In the genomic region with DNA sequence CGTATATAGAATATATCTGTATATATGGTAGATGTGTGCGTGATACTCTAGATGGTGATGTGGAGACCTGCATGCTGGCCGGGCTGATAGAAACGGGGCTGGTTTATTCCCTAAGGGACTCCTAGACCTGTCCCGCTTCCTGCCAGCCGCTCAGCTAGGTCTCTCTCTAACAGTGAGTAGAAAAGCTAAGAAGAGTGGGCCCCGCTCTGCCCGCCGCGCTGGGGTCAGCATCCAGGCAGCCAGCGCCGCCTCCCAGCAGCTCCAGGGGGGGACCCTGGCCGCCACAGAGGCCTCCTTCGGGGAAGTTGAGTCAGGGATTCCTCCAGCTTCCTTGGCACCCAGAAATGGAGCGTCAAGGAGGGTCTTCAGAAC, we compare ENCODE assay signal across 9 cellular contexts. TPM values are rescaled to one million over a fixed set of nuclear protein-coding genes. Genes with fewer than 3 reads are reported as not detected.
A peak's percentile ranks its signal among the peaks of the same experiment; 100 is the strongest.
DNase-seq lines count a peak whose midpoint lies in the region; ATAC-seq, FAIRE-seq and TF ChIP-seq lines count a peak whose summit lies in the region.
"Had no signal": no experiment of that assay in that cellular context is flagged by ENCODE, and none has a peak within 500 bp of the region (broad histone marks: within the 10 kb centered on the region; RNA-seq: fewer than 3 reads in every experiment).

No MANE protein-coding gene starts in this region.

- no peaks in the 10 kb centered on the region for H3K27me3 ChIP-seq in CD8-positive, alpha-beta T cell (ENCODE audit: insufficient read depth, low read length)
- no peaks in the 10 kb centered on the region for H3K27me3 ChIP-seq in GM12878 (replicated peaks in 1 of 2; ENCODE audit: control insufficient read depth in 2 of 2, insufficient read depth in 2 of 2, low read length in 1 of 2)
- H3K27me3 ChIP-seq in naive thymus-derived CD4-positive, alpha-beta T cell (ENCODE audit: control insufficient read depth in 2 of 2, insufficient read depth in 2 of 2, low read length in 2 of 2) = no peaks in the 10 kb centered on the region

- peak overlapping the region; percentile 53 for H3K9ac ChIP-seq in GM12878 (ENCODE audit: control insufficient read depth, insufficient read depth, low read length)

- 3% methylated on average over 15 of the region's 15 CpGs for WGBS in GM12878 (ENCODE audit: insufficient coverage, insufficient replicate concordance, low lambda C conversion rate, missing lambda C conversion rate)

- POLR2A ChIA-PET in CD8-positive, alpha-beta T cell (lab: Charles Lee) = interaction anchor here (0.7 to 1.2 kb wide), 4 partner anchors 13 to 29 kb away, joined by 3 to 4 read pairs (median 3); a partner anchor contains a TSS
- POLR2A ChIA-PET in GM12878 (lab: Charles Lee) = interaction anchor here (0.7 to 2.1 kb wide), 5 partner anchors 23 to 1438 kb away, joined by 3 to 13 read pairs (median 5); no protein-coding TSS in a partner anchor
- POLR2A ChIA-PET in naive thymus-derived CD4-positive, alpha-beta T cell (lab: Charles Lee) = interaction anchor here (0.6 to 3.5 kb wide), 5 partner anchors 12 to 198 kb away, joined by 3 to 18 read pairs (median 6); a partner anchor contains a TSS

- FAIRE-seq in GM12878 (lab: Jason Lieb, UNC) = no peak

- peak overlapping the region; percentile 67 for H3K4me3 ChIP-seq in CD8-positive, alpha-beta T cell (ENCODE audit: low read depth, low read length)
- H3K4me3 ChIP-seq in GM12878 = peak overlapping the region; percentile 50; the same call in 1 of the 2 replicates
- peak overlapping the region; percentile 35 for H3K4me3 ChIP-seq in naive thymus-derived CD4-positive, alpha-beta T cell (ENCODE audit: low read length)

- BruUV-seq in GM12878 (replicated peaks; lab: Mats Ljungman, UMichigan) = no TSS peak

- peak overlapping the region; percentile 82 for H2AFZ ChIP-seq in GM12878 (ENCODE audit: control insufficient read depth, low read depth, low read length)

- H3K4me1 ChIP-seq in CD8-positive, alpha-beta T cell (ENCODE audit: insufficient read depth, low read length) = peaks cover 50% of the 10 kb centered on the region
- peaks cover 12% of the 10 kb centered on the region for H3K4me1 ChIP-seq in GM12878 (ENCODE audit: control insufficient read depth, insufficient read depth, low read length)
- H3K4me1 ChIP-seq in naive thymus-derived CD4-positive, alpha-beta T cell (ENCODE audit: control insufficient read depth in 2 of 2, insufficient read depth in 2 of 2, low read length in 2 of 2) = peaks cover 8 to 36% of the 10 kb centered on the region in 2 donors

- CTCF ChIA-PET in CD8-positive, alpha-beta T cell (lab: Charles Lee) = interaction anchor here (0.7 to 3.4 kb wide), 14 partner anchors 8 to 153 kb away, joined by 3 to 19 read pairs (median 4); a partner anchor contains a TSS
- CTCF ChIA-PET in GM12878 (lab: Yijun Ruan, JAX) = interaction anchor here (0.6 to 4.0 kb wide), 19 partner anchors 12 to 1355 kb away, joined by 3 to 41 read pairs (median 5); a partner anchor contains a TSS
- CTCF ChIA-PET in naive thymus-derived CD4-positive, alpha-beta T cell (lab: Charles Lee) = interaction anchor here (0.6 to 1.9 kb wide), 5 partner anchors 16 to 97 kb away, joined by 3 to 7 read pairs (median 5); no protein-coding TSS in a partner anchor

- peak overlapping the region; percentile 76 for H3K4me2 ChIP-seq in GM12878 (ENCODE audit: control insufficient read depth, insufficient read depth)

- no peak for TF ChIP-seq POLR2A in GM12878 (IDR thresholded peaks at IDR 0.05; ENCODE audit: low read depth, low read length)

- peak overlapping the region; percentile 73 for H3K4me3 Mint-ChIP-seq in CD8-positive, alpha-beta T cell
- peak overlapping the region in 9 of 10 donors; percentile 62 to 81 (median 72) for H3K4me3 Mint-ChIP-seq in naive thymus-derived CD4-positive, alpha-beta T cell

- peak overlapping the region; percentile 90 for H3K27ac Mint-ChIP-seq in CD8-positive, alpha-beta T cell
- peak overlapping the region in 8 of 9 donors; percentile 78 to 94 (median 86) for H3K27ac Mint-ChIP-seq in naive thymus-derived CD4-positive, alpha-beta T cell

- H3K4me1 Mint-ChIP-seq in CD8-positive, alpha-beta T cell (ENCODE audit: low read depth) = peaks cover 43% of the 10 kb centered on the region
- H3K4me1 Mint-ChIP-seq in naive thymus-derived CD4-positive, alpha-beta T cell = peaks cover 11 to 47% (median 40%) of the 10 kb centered on the region in 7 donors

- no peaks in the 10 kb centered on the region for H3K27me3 Mint-ChIP-seq in CD8-positive, alpha-beta T cell (ENCODE audit: low read depth)
- H3K27me3 Mint-ChIP-seq in naive thymus-derived CD4-positive, alpha-beta T cell = peaks cover 0 to 7% (median 0%) of the 10 kb centered on the region in 5 donors

- ATAC-seq in CD8-positive, alpha-beta T cell = peak; percentile 51
- ATAC-seq in HG02763 (IDR thresholded peaks at IDR 0.05; ENCODE audit: unreplicated experiment) (peak; percentile 35), GM12878 (peak; percentile 76), GM21526 (IDR thresholded peaks at IDR 0.05; ENCODE audit: low FRiP score, unreplicated experiment) (no peak)
- peak; percentile 31 for ATAC-seq in naive thymus-derived CD4-positive, alpha-beta T cell

- H3K9me3 Mint-ChIP-seq in CD8-positive, alpha-beta T cell = no peaks in the 10 kb centered on the region
- no peaks in the 10 kb centered on the region for H3K9me3 Mint-ChIP-seq in naive thymus-derived CD4-positive, alpha-beta T cell

- H3K36me3 ChIP-seq in CD8-positive, alpha-beta T cell (ENCODE audit: insufficient read depth, low read length) = no peaks in the 10 kb centered on the region
- H3K36me3 ChIP-seq in GM12878 (ENCODE audit: control insufficient read depth in 2 of 2, insufficient read depth in 2 of 2, low read length in 1 of 2) = no peaks in the 10 kb centered on the region
- no peaks in the 10 kb centered on the region for H3K36me3 ChIP-seq in naive thymus-derived CD4-positive, alpha-beta T cell (ENCODE audit: control insufficient read depth in 2 of 3, insufficient read depth in 3 of 3, low read length in 3 of 3)

- RAD21 ChIA-PET in GM12878 (lab: Charles Lee; ENCODE audit: unreplicated experiment) = interaction anchor here (0.5 to 2.5 kb wide), 19 partner anchors 12 to 707 kb away, joined by 3 to 20 read pairs (median 4); a partner anchor contains a TSS

- H3K36me3 Mint-ChIP-seq in CD8-positive, alpha-beta T cell = no peaks in the 10 kb centered on the region
- no peaks in the 10 kb centered on the region for H3K36me3 Mint-ChIP-seq in naive thymus-derived CD4-positive, alpha-beta T cell

- TF ChIP-seq EP300 in GM12878 (IDR thresholded peaks at IDR 0.05; ENCODE audit: borderline replicate concordance in 1 of 2, control insufficient read depth in 1 of 2, low read depth in 2 of 2, low read length in 2 of 2) = no peak

- H3K27ac ChIP-seq in CD8-positive, alpha-beta T cell (ENCODE audit: low read depth, low read length) = peak overlapping the region; percentile 72
- H3K27ac ChIP-seq in GM12878 (ENCODE audit: control insufficient read depth, insufficient read depth) = peak overlapping the region; percentile 73
- peak overlapping the region; percentile 78 for H3K27ac ChIP-seq in naive thymus-derived CD4-positive, alpha-beta T cell (ENCODE audit: low read depth, low read length)

- no peaks in the 10 kb centered on the region for H3K79me2 ChIP-seq in GM12878 (ENCODE audit: control insufficient read depth, insufficient read depth, low read length)

- TF ChIP-seq CTCF in CD8-positive, alpha-beta T cell (IDR thresholded peaks at IDR 0.05) = no peak
- no peak for TF ChIP-seq CTCF in GM12878 (IDR thresholded peaks at IDR 0.05 in 2 of 3, conservative IDR thresholded peaks at IDR 0.05 in 1 of 3; ENCODE audit: control insufficient read depth in 2 of 3, extremely low read depth in 1 of 3, insufficient read depth in 1 of 3, low read depth in 3 of 3, low read length in 3 of 3)

- peak in 1 of 7 experiments; percentile 25 for DNase-seq in CD8-positive, alpha-beta T cell
- DNase-seq in GM12878 (ENCODE audit: low read depth, low spot score) (no peak), middle frontal gyrus (ENCODE audit: extremely low spot score, low spot score) (no peak), HCEC 1CT (no peak)
- DNase-seq in naive thymus-derived CD4-positive, alpha-beta T cell = no peak
- no peak for DNase-seq in stimulated activated CD4-positive, alpha-beta T cell treated with anti-CD3 and anti-CD28 coated beads, Interleukin-1b, Interleukin-23, amount 100 ng/mL, for 48 hours
- DNase-seq: NCI-H1694 treated with DMSO at 0.1 percent for 48 hours had no signal

- no peak for TF ChIP-seq RAD21 in GM12878 (IDR thresholded peaks at IDR 0.05; ENCODE audit: insufficient read depth, low read depth, low read length)

- no peaks in the 10 kb centered on the region for H3K9me3 ChIP-seq in CD8-positive, alpha-beta T cell (ENCODE audit: low read length)
- H3K9me3 ChIP-seq in GM12878 (replicated peaks; ENCODE audit: control insufficient read depth, insufficient read depth, low read length) = no peaks in the 10 kb centered on the region
- no peaks in the 10 kb centered on the region for H3K9me3 ChIP-seq in naive thymus-derived CD4-positive, alpha-beta T cell (ENCODE audit: control insufficient read depth in 2 of 3, low read length in 3 of 3)

- intact Hi-C loops in CD8-positive, alpha-beta T cell (cut with DNase I, micrococcal nuclease) = loop anchor here (1.0 to 2.0 kb wide), 2 partner anchors 19 to 25 kb away; no protein-coding TSS in a partner anchor
- intact Hi-C loops in GM12878 (cut with micrococcal nuclease; ENCODE audit: unreplicated experiment) = no loop called here
- intact Hi-C loops in naive thymus-derived CD4-positive, alpha-beta T cell (cut with micrococcal nuclease) = loop anchor here in 1 of 2 donors (1.0 kb wide), 1 partner anchor 13 kb away; no protein-coding TSS in a partner anchor

- no peaks in the 10 kb centered on the region for H4K20me1 ChIP-seq in GM12878 (ENCODE audit: control insufficient read depth, insufficient read depth)

- SMC1A ChIA-PET in GM12878 (lab: Charles Lee; ENCODE audit: uncharacterized antibody, unreplicated experiment) = interaction anchor here (0.6 to 2.8 kb wide), 16 partner anchors 12 to 539 kb away, joined by 3 to 16 read pairs (median 3); no protein-coding TSS in a partner anchor

- in situ Hi-C loops in GM12878 (cut with MboI) = no loop called here

RNA-seq across cellular contexts. Expression of a gene that starts 9.4 kb away (rescaled TPM):
- total RNA-seq in CD8-positive, alpha-beta T cell = under 1 TPM; 0.47 to 0.57 TPM
- not detected in 2 replicates for total RNA-seq in GM12878 (2013; cell fraction: nucleolus; rRNA removed)
- 0.34 TPM in 1 of 2 replicates, not detected in the other for total RNA-seq in GM12878 (2014; rRNA removed)
- not detected in 2 replicates for total RNA-seq in GM12878 (2014; rRNA removed; fragmentation: Illumina TruSeq; extraction: Trizol)
- not detected in 2 replicates for total RNA-seq in GM12878 (2021)
- polyA plus RNA-seq in GM12878 (2011; ENCODE audit: low read depth) = not detected
- polyA plus RNA-seq in GM12878 (2011; rRNA removed) = not detected in 2 replicates
- 0.09 TPM in 1 of 2 replicates, not detected in the other for polyA plus RNA-seq in GM12878 (2011; cell fraction: cytosol; rRNA removed)
- 0.25 TPM in 1 of 2 replicates, not detected in the other for polyA plus RNA-seq in GM12878 (2011; cell fraction: nucleus; rRNA removed)
- polyA plus RNA-seq in GM12878 (2012) = not detected in 2 replicates
- polyA plus RNA-seq in GM12878 (2014; fragmentation: Illumina TruSeq; extraction: Trizol) = not detected in 2 replicates
- polyA plus RNA-seq in GM12878 (2014; fragmentation: Nextera tagmentation; extraction: Ambion mirVana) = not detected
- not detected in 2 replicates for polyA plus RNA-seq in GM12878 (2014; rRNA removed)
- polyA plus RNA-seq in GM12878 (2016; fragmentation: Nextera tagmentation; extraction: Ambion mirVana) = not detected
- polyA minus RNA-seq in GM12878 (2011; rRNA and poly(A)+ RNA removed) = 0.31 TPM in 1 of 2 replicates, not detected in the other
- polyA minus RNA-seq in GM12878 (2011; cell fraction: cytosol; rRNA and poly(A)+ RNA removed) = not detected in 2 replicates
- polyA minus RNA-seq in GM12878 (2011; cell fraction: nucleus; rRNA and poly(A)+ RNA removed) = not detected in 2 replicates
- not detected for total RNA-seq in naive thymus-derived CD4-positive, alpha-beta T cell
- polyA plus RNA-seq in naive thymus-derived CD4-positive, alpha-beta T cell = under 1 TPM; 0.33 to 0.35 TPM

RNA-seq across cellular contexts. Expression of a gene that starts 11.7 kb away (rescaled TPM):
- not detected for total RNA-seq in CD8-positive, alpha-beta T cell
- 2.4 TPM in 2 replicates for total RNA-seq in GM12878 (2013; cell fraction: nucleolus; rRNA removed)
- total RNA-seq in GM12878 (2014; rRNA removed) = 0.44 TPM in 1 of 2 replicates, not detected in the other
- total RNA-seq in GM12878 (2014; rRNA removed; fragmentation: Illumina TruSeq; extraction: Trizol) = 0.18 TPM in 1 of 2 replicates, not detected in the other
- 0.37 and 0.95 TPM in 2 replicates for total RNA-seq in GM12878 (2021)
- polyA plus RNA-seq in GM12878 (2011; ENCODE audit: low read depth) = not detected
- polyA plus RNA-seq in GM12878 (2011; rRNA removed) = 0.22 and 0.49 TPM in 2 replicates
- 0.24 and 0.48 TPM in 2 replicates for polyA plus RNA-seq in GM12878 (2011; cell fraction: cytosol; rRNA removed)
- 0.50 and 1.4 TPM in 2 replicates for polyA plus RNA-seq in GM12878 (2011; cell fraction: nucleus; rRNA removed)
- polyA plus RNA-seq in GM12878 (2012) = 0.45 TPM in 1 of 2 replicates, not detected in the other
- not detected in 2 replicates for polyA plus RNA-seq in GM12878 (2014; fragmentation: Illumina TruSeq; extraction: Trizol)
- polyA plus RNA-seq in GM12878 (2014; fragmentation: Nextera tagmentation; extraction: Ambion mirVana) = under 1 TPM in 1 of 2 experiments, not detected in 1; 0.31 TPM
- 0.51 TPM in 1 of 2 replicates, not detected in the other for polyA plus RNA-seq in GM12878 (2014; rRNA removed)
- polyA plus RNA-seq in GM12878 (2016; fragmentation: Nextera tagmentation; extraction: Ambion mirVana) = under 1 TPM; 0.37 to 0.55 TPM
- not detected in 2 replicates for polyA minus RNA-seq in GM12878 (2011; rRNA and poly(A)+ RNA removed)
- not detected in 2 replicates for polyA minus RNA-seq in GM12878 (2011; cell fraction: cytosol; rRNA and poly(A)+ RNA removed)
- polyA minus RNA-seq in GM12878 (2011; cell fraction: nucleus; rRNA and poly(A)+ RNA removed) = not detected in 2 replicates
- total RNA-seq in naive thymus-derived CD4-positive, alpha-beta T cell = not detected
- 1 to 10 TPM in 1 of 2 donors, not detected in 1; 1.3 TPM for polyA plus RNA-seq in naive thymus-derived CD4-positive, alpha-beta T cell

RNA-seq across cellular contexts. Expression of a gene that starts 26.9 kb away (rescaled TPM):
- 10 to 100 TPM; 45.4 to 46.2 TPM for total RNA-seq in CD8-positive, alpha-beta T cell
- 130 and 159 TPM in 2 replicates for total RNA-seq in GM12878 (2013; cell fraction: nucleolus; rRNA removed)
- total RNA-seq in GM12878 (2014; rRNA removed) = 22.5 and 31.1 TPM in 2 replicates
- total RNA-seq in GM12878 (2014; rRNA removed; fragmentation: Illumina TruSeq; extraction: Trizol) = 10.9 and 12.2 TPM in 2 replicates
- total RNA-seq in GM12878 (2021) = 30.5 and 43.0 TPM in 2 replicates
- 10.0 TPM for polyA plus RNA-seq in GM12878 (2011; ENCODE audit: low read depth)
- 2.0 and 6.5 TPM in 2 replicates for polyA plus RNA-seq in GM12878 (2011; rRNA removed)
- 7.1 and 8.0 TPM in 2 replicates for polyA plus RNA-seq in GM12878 (2011; cell fraction: cytosol; rRNA removed)
- 52.8 and 56.2 TPM in 2 replicates for polyA plus RNA-seq in GM12878 (2011; cell fraction: nucleus; rRNA removed)
- 34.5 and 40.1 TPM in 2 replicates for polyA plus RNA-seq in GM12878 (2012)
- polyA plus RNA-seq in GM12878 (2014; fragmentation: Illumina TruSeq; extraction: Trizol) = 3.7 and 12.9 TPM in 2 replicates
- polyA plus RNA-seq in GM12878 (2014; fragmentation: Nextera tagmentation; extraction: Ambion mirVana) = 1 to 10 TPM in 1 of 2 experiments, under 1 TPM in 1; 0.97 to 1.1 TPM
- polyA plus RNA-seq in GM12878 (2014; rRNA removed) = 38.3 and 42.4 TPM in 2 replicates
- 10 to 100 TPM; 24.5 to 26.4 TPM for polyA plus RNA-seq in GM12878 (2016; fragmentation: Nextera tagmentation; extraction: Ambion mirVana)
- 7.6 and 15.0 TPM in 2 replicates for polyA minus RNA-seq in GM12878 (2011; rRNA and poly(A)+ RNA removed)
- 7.0 and 7.6 TPM in 2 replicates for polyA minus RNA-seq in GM12878 (2011; cell fraction: cytosol; rRNA and poly(A)+ RNA removed)
- polyA minus RNA-seq in GM12878 (2011; cell fraction: nucleus; rRNA and poly(A)+ RNA removed) = 14.9 and 27.1 TPM in 2 replicates
- 100 to 1,000 TPM in 1 of 5 experiments, 10 to 100 TPM in 4; 31.1 to 119 (median 35.4) TPM for total RNA-seq in naive thymus-derived CD4-positive, alpha-beta T cell
- 1 to 10 TPM; 2.9 to 7.5 TPM for polyA plus RNA-seq in naive thymus-derived CD4-positive, alpha-beta T cell

RNA-seq across cellular contexts. Expression of a gene that starts 57.5 kb away (rescaled TPM):
- total RNA-seq in CD8-positive, alpha-beta T cell = 1 to 10 TPM in 1 of 2 experiments, under 1 TPM in 1; 0.50 to 1.7 TPM
- not detected in 2 replicates for total RNA-seq in GM12878 (2013; cell fraction: nucleolus; rRNA removed)
- total RNA-seq in GM12878 (2014; rRNA removed) (0.23 TPM in 1 of 2 replicates, not detected in the other), GM12878 (2014; rRNA removed; fragmentation: Illumina TruSeq; extraction: Trizol) (not detected in 2 replicates), GM12878 (2021) (0.13 and 0.41 TPM in 2 replicates)
- polyA plus RNA-seq in GM12878 (2011; ENCODE audit: low read depth) = 0.12 TPM
- polyA plus RNA-seq in GM12878 (2011; rRNA removed) (0.08 and 0.17 TPM in 2 replicates), GM12878 (2014; fragmentation: Illumina TruSeq; extraction: Trizol) (not detected in 2 replicates), GM12878 (2014; fragmentation: Nextera tagmentation; extraction: Ambion mirVana) (not detected), GM12878 (2014; rRNA removed) (0.18 TPM in 1 of 2 replicates, not detected in the other), GM12878 (2016; fragmentation: Nextera tagmentation; extraction: Ambion mirVana) (under 1 TPM in 1 of 2 experiments, not detected in 1; 0.24 TPM)
- polyA plus RNA-seq in GM12878 (2011; cell fraction: cytosol; rRNA removed) = 0.06 and 0.12 TPM in 2 replicates
- 0.15 and 1.2 TPM in 2 replicates for polyA plus RNA-seq in GM12878 (2011; cell fraction: nucleus; rRNA removed)
- polyA plus RNA-seq in GM12878 (2012) = 0.28 TPM in 1 of 2 replicates, not detected in the other
- not detected in 2 replicates for polyA minus RNA-seq in GM12878 (2011; rRNA and poly(A)+ RNA removed)
- polyA minus RNA-seq in GM12878 (2011; cell fraction: cytosol; rRNA and poly(A)+ RNA removed) = not detected in 2 replicates
- polyA minus RNA-seq in GM12878 (2011; cell fraction: nucleus; rRNA and poly(A)+ RNA removed) = not detected in 2 replicates
- total RNA-seq in naive thymus-derived CD4-positive, alpha-beta T cell = 1 to 10 TPM in 1 of 5 experiments, under 1 TPM in 2, not detected in 2; 0.48 to 7.5 (median 0.58) TPM
- not detected for polyA plus RNA-seq in naive thymus-derived CD4-positive, alpha-beta T cell
